ENCODE assay signal across 12 cellular contexts in the genomic region with DNA sequence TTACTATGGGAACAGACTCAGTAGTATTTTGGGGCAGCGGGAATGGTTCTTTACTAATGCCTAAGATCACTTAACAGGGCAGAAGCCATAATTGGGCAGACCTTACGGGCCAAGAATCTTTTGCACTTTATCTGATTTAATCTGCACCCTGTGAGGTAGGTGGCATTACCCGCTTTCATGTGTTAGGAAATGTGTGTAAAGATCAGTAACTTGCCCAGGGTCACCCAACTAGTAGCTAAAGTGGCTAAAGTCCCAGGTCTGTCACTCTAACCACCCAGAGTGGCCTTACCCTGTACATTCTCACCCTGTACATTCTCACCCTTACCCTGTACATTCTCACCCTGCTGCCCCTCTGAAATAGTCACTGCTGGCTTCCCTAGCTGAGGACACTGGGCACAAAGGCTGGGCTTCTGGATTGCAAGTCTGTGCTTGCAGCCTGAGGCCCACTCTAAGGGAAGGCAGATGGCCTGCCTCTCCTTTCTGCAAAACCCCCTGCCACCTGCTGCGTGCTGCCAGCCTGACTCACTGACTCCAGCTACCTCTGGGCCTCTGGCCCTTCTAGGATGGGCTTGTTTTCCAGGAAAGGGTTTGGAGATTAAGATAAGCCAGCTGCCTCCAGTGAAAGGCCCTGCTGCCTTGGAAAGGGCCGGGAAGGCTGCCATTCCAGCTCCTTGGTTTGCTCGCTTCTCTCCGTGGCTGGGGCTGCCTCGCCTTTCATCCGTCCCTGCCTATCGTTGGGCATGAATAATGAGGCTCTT. TPM values are rescaled to one million over a fixed set of nuclear protein-coding genes. Genes with fewer than 3 reads are reported as not detected.
DNase-seq lines count a peak whose midpoint lies in the region; ATAC-seq and TF ChIP-seq lines count a peak whose summit lies in the region.
"Had no signal": no experiment of that assay in that cellular context is flagged by ENCODE, and none has a peak within 500 bp of the region (broad histone marks: within the 10 kb centered on the region; RNA-seq: fewer than 3 reads in every experiment).

No MANE protein-coding gene starts in this region.

- H3K27me3 Mint-ChIP-seq in endothelial cell (ENCODE audit: unreplicated experiment), result peaks cover 18% of the 10 kb centered on the region
- H3K27me3 Mint-ChIP-seq in nephron (ENCODE audit: low read depth), result peaks cover under 1% of the 10 kb centered on the region
- no peaks in the 10 kb centered on the region for H3K27me3 Mint-ChIP-seq in activated CD4-positive, alpha-beta T cell treated with anti-CD3 and anti-CD28 coated beads for 36 hours

- DNase-seq in DMS79 treated with DMSO at 0.1 percent for 48 hours (lab: John Stamatoyannopoulos, UW), result peak; percentile 27
- peak; percentile 88 for DNase-seq in NCI-H510A treated with DMSO at 0.1 percent for 48 hours (lab: John Stamatoyannopoulos, UW)
- no peak for DNase-seq in endothelial cell (ENCODE audit: low spot score)
- DNase-seq in posterior vena cava (ENCODE audit: low spot score), result no peak
- DNase-seq in stimulated activated naive CD4-positive, alpha-beta T cell treated with Interleukin-2 at 50 U/mL for 16 hours (lab: John Stamatoyannopoulos, UW), result no peak
- no peak for DNase-seq in activated CD4-positive, alpha-beta T cell treated with anti-CD3 and anti-CD28 coated beads for 36 hours
- no peak for DNase-seq in LoVo (ENCODE audit: low spot score)
- DNase-seq: activated CD4-positive, alpha-beta T cell treated with anti-CD3 and anti-CD28 coated beads for 4 hours; aorta; CD8-positive, alpha-beta memory T cell had no signal

- intact Hi-C loops in posterior vena cava (cut with DNase I), result no loop called here
- intact Hi-C loops in activated CD4-positive, alpha-beta T cell treated with anti-CD3 and anti-CD28 coated beads for 36 hours (cut with DNase I, micrococcal nuclease), result no loop called here

- no peaks in the 10 kb centered on the region for H3K9me3 Mint-ChIP-seq in endothelial cell (ENCODE audit: unreplicated experiment)
- no peaks in the 10 kb centered on the region for H3K9me3 Mint-ChIP-seq in nephron
- no peaks in the 10 kb centered on the region for H3K9me3 Mint-ChIP-seq in activated CD4-positive, alpha-beta T cell treated with anti-CD3 and anti-CD28 coated beads for 36 hours (ENCODE audit: low read depth)
- H3K9me3 Mint-ChIP-seq: CD8-positive, alpha-beta memory T cell; stimulated activated memory B cell treated with anti-CD40 and anti-IgM and Interleukin-4, amounts not matched to agents 10 μg/mL and 1 μg/mL and 100 μg/mL, for 72 hours had no signal

- POLR2A ChIA-PET in activated CD4-positive, alpha-beta T cell treated with anti-CD3 and anti-CD28 coated beads for 36 hours (lab: Charles Lee), result no interaction called here

- CTCF ChIA-PET in activated CD4-positive, alpha-beta T cell treated with anti-CD3 and anti-CD28 coated beads for 36 hours (lab: Charles Lee), result interaction anchor here (0.5 to 1.2 kb wide), 3 partner anchors 178 to 316 kb away, joined by 3 read pairs; no protein-coding TSS in a partner anchor

- no peak for ATAC-seq in activated CD4-positive, alpha-beta T cell treated with anti-CD3 and anti-CD28 coated beads for 36 hours
- ATAC-seq: stimulated activated memory B cell treated with anti-CD40 and anti-IgM and Interleukin-4, amounts not matched to agents 10 μg/mL and 1 μg/mL and 100 μg/mL, for 72 hours had no signal

- peaks cover 54% of the 10 kb centered on the region for H3K36me3 Mint-ChIP-seq in endothelial cell (ENCODE audit: low read depth, unreplicated experiment)
- peaks cover 10% of the 10 kb centered on the region for H3K36me3 Mint-ChIP-seq in nephron (ENCODE audit: low read depth)
- H3K36me3 Mint-ChIP-seq in activated CD4-positive, alpha-beta T cell treated with anti-CD3 and anti-CD28 coated beads for 36 hours (ENCODE audit: low read depth), result no peaks in the 10 kb centered on the region
- H3K36me3 Mint-ChIP-seq: CD8-positive, alpha-beta memory T cell; stimulated activated memory B cell treated with anti-CD40 and anti-IgM and Interleukin-4, amounts not matched to agents 10 μg/mL and 1 μg/mL and 100 μg/mL, for 72 hours had no signal

- H3K27ac Mint-ChIP-seq in endothelial cell (ENCODE audit: unreplicated experiment) (peak overlapping the region; percentile 79), nephron (peak overlapping the region; percentile 93 to 98 (median 98))
- H3K27ac Mint-ChIP-seq in activated CD4-positive, alpha-beta T cell treated with anti-CD3 and anti-CD28 coated beads for 36 hours, result no peak overlapping the region
- H3K27ac Mint-ChIP-seq: CD8-positive, alpha-beta memory T cell; stimulated activated memory B cell treated with anti-CD40 and anti-IgM and Interleukin-4, amounts not matched to agents 10 μg/mL and 1 μg/mL and 100 μg/mL, for 72 hours had no signal

- H3K4me1 Mint-ChIP-seq in endothelial cell (ENCODE audit: unreplicated experiment) (peaks cover 63% of the 10 kb centered on the region), nephron (peaks cover 70% of the 10 kb centered on the region)
- no peaks in the 10 kb centered on the region for H3K4me1 Mint-ChIP-seq in activated CD4-positive, alpha-beta T cell treated with anti-CD3 and anti-CD28 coated beads for 36 hours
- H3K4me1 Mint-ChIP-seq: CD8-positive, alpha-beta memory T cell; stimulated activated memory B cell treated with anti-CD40 and anti-IgM and Interleukin-4, amounts not matched to agents 10 μg/mL and 1 μg/mL and 100 μg/mL, for 72 hours had no signal

- TF ChIP-seq CTCF in endothelial cell (IDR thresholded peaks at IDR 0.05; ENCODE audit: unreplicated experiment) (no peak), nephron (IDR thresholded peaks at IDR 0.05; ENCODE audit: unreplicated experiment in 3 of 3) (no peak)

- H3K4me3 Mint-ChIP-seq in endothelial cell (ENCODE audit: unreplicated experiment) (peak overlapping the region; percentile 13), nephron (peak overlapping the region in 1 of 3 experiments; percentile 39)
- no peak overlapping the region for H3K4me3 Mint-ChIP-seq in activated CD4-positive, alpha-beta T cell treated with anti-CD3 and anti-CD28 coated beads for 36 hours
- H3K4me3 Mint-ChIP-seq: stimulated activated memory B cell treated with anti-CD40 and anti-IgM and Interleukin-4, amounts not matched to agents 10 μg/mL and 1 μg/mL and 100 μg/mL, for 72 hours had no signal

RNA-seq across cellular contexts. Expression of a gene that starts 37.5 kb away (rescaled TPM):
- total RNA-seq in endothelial cell (ENCODE audit: unreplicated experiment) (55.3 TPM), posterior vena cava (1 to 10 TPM; 6.2 to 8.4 TPM)
- under 1 TPM; 0.11 TPM for total RNA-seq in activated CD4-positive, alpha-beta T cell treated with anti-CD3 and anti-CD28 coated beads for 36 hours
- total RNA-seq: CD8-positive, alpha-beta memory T cell had no signal

Comparison
In these comparisons a context has a peak if more than half of its experiments do, and no peak if none do; other contexts are left out.
1. DNase-seq: peak in DMS79 treated with DMSO at 0.1 percent for 48 hours (single experiment) and NCI-H510A treated with DMSO at 0.1 percent for 48 hours (single experiment); none in endothelial cell (single experiment), posterior vena cava (single experiment), stimulated activated naive CD4-positive, alpha-beta T cell treated with Interleukin-2 at 50 U/mL for 16 hours (single experiment), activated CD4-positive, alpha-beta T cell treated with anti-CD3 and anti-CD28 coated beads for 36 hours (single experiment) and LoVo (single experiment).
2. RNA of a gene that starts 37.5 kb away (total RNA-seq): 55.3 TPM in endothelial cell (single experiment) and 6.2 to 8.4 TPM in posterior vena cava; 0.11 TPM in activated CD4-positive, alpha-beta T cell treated with anti-CD3 and anti-CD28 coated beads for 36 hours; every median in the first group is over 4 times any median in the second.